ENCODE assay signal across 10 cellular contexts in the genomic region with DNA sequence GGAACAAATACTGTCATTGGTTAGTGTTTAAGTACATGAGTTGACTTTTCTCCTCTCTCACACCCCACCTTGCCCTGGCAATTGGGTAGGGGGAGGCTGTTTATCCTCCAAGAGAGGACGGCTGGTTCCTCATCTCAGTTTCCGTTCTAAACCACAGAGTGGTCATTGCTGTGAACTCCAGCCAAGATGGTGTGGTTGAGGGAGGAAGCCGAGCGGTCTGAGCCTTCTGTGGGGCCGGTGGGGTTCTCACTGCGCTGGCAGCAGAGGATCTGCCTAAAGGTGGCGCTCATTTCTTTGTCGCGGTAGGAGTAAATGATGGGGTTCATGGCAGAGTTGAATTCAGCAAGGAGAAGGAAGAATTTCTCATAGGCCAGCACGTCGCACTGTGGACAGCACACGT.
DNase-seq lines count a peak whose midpoint lies in the region; ATAC-seq, FAIRE-seq and TF ChIP-seq lines count a peak whose summit lies in the region.
"Had no signal": no experiment of that assay in that cellular context is flagged by ENCODE, and none has a peak within 500 bp of the region (broad histone marks: within the 10 kb centered on the region; RNA-seq: fewer than 3 reads in every experiment).

No MANE protein-coding gene starts in this region.

- H2BK15ac ChIP-seq in H1 (ENCODE audit: low read length), result no peak overlapping the region

- ATAC-seq in GM19351 (IDR thresholded peaks at IDR 0.05; ENCODE audit: unreplicated experiment), result peak; percentile 96
- ATAC-seq in HG03342 (IDR thresholded peaks at IDR 0.05; ENCODE audit: unreplicated experiment), result peak; percentile 81
- ATAC-seq in CD4-positive, alpha-beta T cell (ENCODE audit: poor library complexity), result no peak

- no peaks in the 10 kb centered on the region for H3K4me1 Mint-ChIP-seq in CD4-positive, alpha-beta T cell (ENCODE audit: low read depth)

- no peaks in the 10 kb centered on the region for H3K23me2 ChIP-seq in H1 (ENCODE audit: low read depth, low read length)

- no peak overlapping the region for H3K4me2 ChIP-seq in H1 (ENCODE audit: insufficient read depth in 1 of 2, low read depth in 2 of 2, low read length in 2 of 2)

- H3K9me3 ChIP-seq in H1 (ENCODE audit: insufficient read depth in 2 of 2, low read depth in 1 of 2, low read length in 1 of 2), result no peaks in the 10 kb centered on the region
- no peaks in the 10 kb centered on the region for H3K9me3 ChIP-seq in CD4-positive, alpha-beta T cell (ENCODE audit: control insufficient read depth, low read length)

- no peak overlapping the region for H2BK120ac ChIP-seq in H1 (replicated peaks; ENCODE audit: low read depth, low read length)

- H2AK5ac ChIP-seq in H1 (ENCODE audit: low read depth, low read length), result no peak overlapping the region

- H3K4me3 Mint-ChIP-seq in CD4-positive, alpha-beta T cell, result no peak overlapping the region
- H3K4me3 Mint-ChIP-seq: nephron had no signal

- H3K18ac ChIP-seq in H1 (ENCODE audit: extremely low read depth, low read length), result no peak overlapping the region

- H2AFZ ChIP-seq in H1 (ENCODE audit: low read length), result peak overlapping the region; percentile 79; the same call in 1 of the 2 replicates

- H3K79me2 ChIP-seq in H1 (ENCODE audit: control insufficient read depth in 1 of 2, insufficient read depth in 2 of 2, low read length in 2 of 2), result no peaks in the 10 kb centered on the region

- no peak overlapping the region for H4K91ac ChIP-seq in H1 (replicated peaks; ENCODE audit: insufficient read length, low read length)

- no peaks in the 10 kb centered on the region for H3K36me3 Mint-ChIP-seq in CD4-positive, alpha-beta T cell (ENCODE audit: low read depth)

- no peak overlapping the region for H2BK12ac ChIP-seq in H1 (ENCODE audit: low read depth, low read length)

- H3K4me3 ChIP-seq in H1 (ENCODE audit: extremely low read depth in 1 of 4, insufficient read depth in 2 of 4, low read depth in 3 of 4, low read length in 4 of 4), result no peak overlapping the region

- no peak overlapping the region for H3K27ac Mint-ChIP-seq in CD4-positive, alpha-beta T cell
- H3K27ac Mint-ChIP-seq: nephron had no signal

- DNase-seq in H1 (ENCODE audit: low read depth in 1 of 2, low spot score in 2 of 2) (peak; percentile 44 to 69), putamen (ENCODE audit: low spot score) (peak; percentile 45), NCI-H524 treated with DMSO at 0.1 percent for 48 hours (lab: John Stamatoyannopoulos, UW) (no peak), AG20443 (ENCODE audit: low spot score) (no peak)
- DNase-seq in activated CD4-positive, CD25-positive, alpha-beta regulatory T cell (lab: John Stamatoyannopoulos, UW), result no peak
- DNase-seq in CD4-positive, alpha-beta T cell, result no peak

- no peak overlapping the region for H3K27ac ChIP-seq in H1 (ENCODE audit: low read depth, low read length)
- H3K27ac ChIP-seq in CD4-positive, alpha-beta T cell (ENCODE audit: low read depth, low read length), result no peak overlapping the region

- H4K20me1 ChIP-seq in H1 (replicated peaks in 1 of 2; ENCODE audit: control insufficient read depth in 1 of 2, insufficient read depth in 2 of 2, low read length in 2 of 2), result no peaks in the 10 kb centered on the region

- POLR2A ChIA-PET in H1 (lab: Charles Lee; ENCODE audit: partially characterized antibody), result no interaction called here
- POLR2A ChIA-PET in CD4-positive, alpha-beta T cell (lab: Charles Lee), result no interaction called here

- CTCF ChIA-PET in H1 (lab: Charles Lee; ENCODE audit: partially characterized antibody), result no interaction called here
- CTCF ChIA-PET in CD4-positive, alpha-beta T cell (lab: Charles Lee), result no interaction called here

- H4K8ac ChIP-seq in H1 (ENCODE audit: extremely low read depth, insufficient read depth, low read length), result no peak overlapping the region

- 56% methylated on average over 12 of the region's 12 CpGs; no CpG with 5 or more reads in 1 of the 2 experiments for WGBS in H1 (ENCODE audit: extremely low coverage in 1 of 2, insufficient coverage in 1 of 2, insufficient read length in 1 of 2, insufficient replicate concordance in 2 of 2, low coverage in 1 of 2, low lambda C conversion rate in 2 of 2, missing lambda C conversion rate in 1 of 2), 2 experiments

- no peak overlapping the region for H3K9ac ChIP-seq in H1 (replicated peaks in 1 of 4; ENCODE audit: extremely low read depth in 1 of 4, low read depth in 3 of 4, low read length in 3 of 4)

- no peak overlapping the region for H3K14ac ChIP-seq in H1 (ENCODE audit: insufficient read length)

- no peak overlapping the region for H2BK5ac ChIP-seq in H1 (ENCODE audit: low read depth, low read length)

- no peaks in the 10 kb centered on the region for H3K79me1 ChIP-seq in H1 (ENCODE audit: low read depth, low read length)

- no peak overlapping the region for H2BK20ac ChIP-seq in H1 (ENCODE audit: low read length)

- H3K4ac ChIP-seq in H1 (replicated peaks; ENCODE audit: insufficient read length, low read depth, low read length), result no peak overlapping the region

- H3K9me3 Mint-ChIP-seq in CD4-positive, alpha-beta T cell, result no peaks in the 10 kb centered on the region
- H3K9me3 Mint-ChIP-seq: nephron had no signal

- TF ChIP-seq CTCF in H1 (IDR thresholded peaks at IDR 0.05; ENCODE audit: control extremely low read depth in 1 of 3, insufficient read depth in 1 of 3, low read depth in 1 of 3, low read length in 3 of 3), result peak; percentile 53 to 79 (median 75)
- no peak for TF ChIP-seq CTCF in CD4-positive, alpha-beta T cell (IDR thresholded peaks at IDR 0.05)

- H3K23ac ChIP-seq in H1 (ENCODE audit: insufficient read length), result no peak overlapping the region

- H3K27me3 Mint-ChIP-seq in CD4-positive, alpha-beta T cell, result peaks cover 12% of the 10 kb centered on the region

- TF ChIP-seq RAD21 in H1 (IDR thresholded peaks at IDR 0.05 in 1 of 2, conservative IDR thresholded peaks at IDR 0.05 in 1 of 2; ENCODE audit: low read depth in 2 of 2, low read length in 2 of 2), result peak; percentile 73 to 75

- no peaks in the 10 kb centered on the region for H3K27me3 ChIP-seq in H1 (replicated peaks in 1 of 4; ENCODE audit: control insufficient read depth in 3 of 4, extremely low read depth in 1 of 4, insufficient read depth in 3 of 4, low read length in 3 of 4)
- H3K27me3 ChIP-seq in CD4-positive, alpha-beta T cell (ENCODE audit: control insufficient read depth, insufficient read depth, low read length), result no peaks in the 10 kb centered on the region

- FAIRE-seq in H1 (lab: Jason Lieb, UNC), result no peak
- FAIRE-seq: astrocyte had no signal

- no peak for TF ChIP-seq EP300 in H1 (IDR thresholded peaks at IDR 0.05; ENCODE audit: borderline replicate concordance in 1 of 2, low read depth in 2 of 2, low read length in 2 of 2)

- H4K5ac ChIP-seq in H1 (ENCODE audit: insufficient read length, low read depth, low read length), result no peak overlapping the region

- H3K56ac ChIP-seq in H1 (replicated peaks; ENCODE audit: insufficient read length, low read depth, low read length), result no peak overlapping the region

- intact Hi-C loops in CD4-positive, alpha-beta T cell (cut with DNase I, micrococcal nuclease), result no loop called here

- peaks cover 0 to 4% (median 0%) of the 10 kb centered on the region in 4 experiments; a peak in 1 of 7 replicates for H3K4me1 ChIP-seq in H1 (replicated peaks in 1 of 4; ENCODE audit: control insufficient read depth in 3 of 4, insufficient read depth in 4 of 4, low read length in 3 of 4)

- no peak for TF ChIP-seq POLR2A in H1 (IDR thresholded peaks at IDR 0.05; ENCODE audit: control extremely low read depth in 1 of 2, low read depth in 2 of 2, low read length in 2 of 2)

- no peaks in the 10 kb centered on the region for H3K36me3 ChIP-seq in H1 (ENCODE audit: control insufficient read depth in 2 of 4, insufficient read depth in 4 of 4, low read length in 3 of 4)

TF ChIP-seq in H1, 55 proteins besides CTCF, POLR2A, EP300 and RAD21:
- TF ChIP-seq BCL11A (IDR thresholded peaks at IDR 0.05; ENCODE audit: low read depth in 2 of 2, low read length in 2 of 2) (no peak), PHF8 (conservative IDR thresholded peaks at IDR 0.05; ENCODE audit: low read depth, low read length) (no peak), YY1 (IDR thresholded peaks at IDR 0.05; ENCODE audit: low read depth, low read length) (peak; percentile 70; the same call in 1 of the 2 replicates), SIX5 (IDR thresholded peaks at IDR 0.05; ENCODE audit: low read depth, low read length) (no peak), EGR1 (IDR thresholded peaks at IDR 0.05; ENCODE audit: borderline replicate concordance, low read depth, low read length) (no peak), RBBP5 (IDR thresholded peaks at IDR 0.05; ENCODE audit: borderline replicate concordance, low read depth, low read length) (no peak), SUZ12 (IDR thresholded peaks at IDR 0.05; ENCODE audit: low read length) (no peak), RFX5 (IDR thresholded peaks at IDR 0.05; ENCODE audit: borderline replicate concordance, low read depth, low read length) (no peak), NRF1 (IDR thresholded peaks at IDR 0.05; ENCODE audit: low read depth, low read length) (no peak), KDM1A (IDR thresholded peaks at IDR 0.05; ENCODE audit: borderline replicate concordance, low read length) (no peak), BRCA1 (IDR thresholded peaks at IDR 0.05; ENCODE audit: low read depth, low read length) (no peak), POLR2AphosphoS5 (IDR thresholded peaks at IDR 0.05; ENCODE audit: low read depth, low read length) (no peak), KDM5A (IDR thresholded peaks at IDR 0.05; ENCODE audit: low read length) (no peak), HDAC6 (IDR thresholded peaks at IDR 0.05; ENCODE audit: low read depth, low read length) (no peak), BACH1 (IDR thresholded peaks at IDR 0.05; ENCODE audit: low read length) (no peak), RXRA (IDR thresholded peaks at IDR 0.05; ENCODE audit: insufficient read depth, low read depth, low read length) (no peak), CREB1 (IDR thresholded peaks at IDR 0.05) (0 out of 2 replicates have a peak, but pooled peaks have one; percentile 22)
- TF ChIP-seq, protein P1, sequence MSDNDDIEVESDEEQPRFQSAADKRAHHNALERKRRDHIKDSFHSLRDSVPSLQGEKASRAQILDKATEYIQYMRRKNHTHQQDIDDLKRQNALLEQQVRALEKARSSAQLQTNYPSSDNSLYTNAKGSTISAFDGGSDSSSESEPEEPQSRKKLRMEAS (IDR thresholded peaks at IDR 0.05), result no peak

Comparison
In these comparisons a context has a peak if more than half of its experiments do, and no peak if none do; other contexts are left out.
1. DNase-seq: peak in H1 (2 of 2) and putamen (single experiment); none in activated CD4-positive, CD25-positive, alpha-beta regulatory T cell (0 of 4), CD4-positive, alpha-beta T cell (0 of 10), NCI-H524 treated with DMSO at 0.1 percent for 48 hours (single experiment) and AG20443 (single experiment).